In the genomic region with DNA sequence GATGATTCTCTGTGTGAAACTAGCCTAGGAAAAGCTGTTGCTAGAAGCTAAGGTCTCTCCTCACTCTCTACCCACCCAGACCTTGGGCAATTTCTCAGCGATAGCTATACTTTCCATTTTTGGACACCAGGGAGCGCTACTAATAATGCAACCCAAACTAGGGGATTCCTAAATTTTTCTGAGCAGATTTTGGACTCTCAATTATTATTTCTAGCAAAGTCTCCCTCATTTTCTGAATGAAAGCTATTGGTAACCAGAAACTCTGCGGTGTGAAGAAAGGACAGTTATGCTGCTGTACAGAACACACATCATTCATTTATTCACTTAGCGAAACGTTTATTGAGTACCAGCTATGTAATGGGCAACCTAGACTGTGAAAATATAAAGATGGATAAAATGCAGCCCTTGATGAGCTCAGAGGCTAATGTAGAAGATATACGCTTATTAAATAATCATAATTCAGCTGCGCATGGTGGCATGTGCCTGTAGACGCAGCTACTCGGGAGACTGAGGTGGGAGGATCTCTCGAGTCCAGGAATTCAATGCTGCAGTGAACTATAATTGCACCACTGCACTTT, we compare ENCODE assay signal across 8 cellular contexts. TPM values are rescaled to one million over a fixed set of nuclear protein-coding genes. Genes with fewer than 3 reads are reported as not detected.
DNase-seq lines count a peak whose midpoint lies in the region; ATAC-seq and TF ChIP-seq lines count a peak whose summit lies in the region.

No MANE protein-coding gene starts in this region.

- H3K4me3 ChIP-seq in KMS-11 (IDR thresholded peaks at IDR 0.05; ENCODE audit: insufficient read depth, low read depth, low read length) (no peak overlapping the region), mesendoderm (ENCODE audit: low read length) (no peak overlapping the region)

- no peak overlapping the region for H3K4ac ChIP-seq in mesendoderm (ENCODE audit: low read depth, low read length)

- H3K79me2 ChIP-seq in KMS-11 (ENCODE audit: insufficient read depth, low read depth) (no peaks in the 10 kb centered on the region), mesendoderm (ENCODE audit: control insufficient read depth, insufficient read depth, low read length) (no peaks in the 10 kb centered on the region)

- no peak overlapping the region for H4K5ac ChIP-seq in mesendoderm (ENCODE audit: low read length)

- H3K4me2 ChIP-seq in KMS-11 (no peak overlapping the region), mesendoderm (ENCODE audit: low read length) (no peak overlapping the region)

- no peak overlapping the region for H2BK120ac ChIP-seq in mesendoderm (ENCODE audit: low read depth, low read length)

- H2AK5ac ChIP-seq in mesendoderm (ENCODE audit: low read length) = no peak overlapping the region

- no CpG with 5 or more reads among the region's 10 CpGs for WGBS in mesendoderm (ENCODE audit: extremely low coverage, insufficient coverage, low lambda C conversion rate)

- no peaks in the 10 kb centered on the region for H3K79me1 ChIP-seq in mesendoderm (ENCODE audit: low read length)

- H3K36me3 ChIP-seq in KMS-11 (ENCODE audit: insufficient read depth) (no peaks in the 10 kb centered on the region), mesendoderm (ENCODE audit: control insufficient read depth, insufficient read depth, low read length) (no peaks in the 10 kb centered on the region)

- H3K23ac ChIP-seq in mesendoderm (ENCODE audit: low read length) = no peak overlapping the region

- peak; percentile 75 for TF ChIP-seq CTCF in KMS-11 (conservative IDR thresholded peaks at IDR 0.05; ENCODE audit: low read depth, low read length)

- no peak overlapping the region for H2AFZ ChIP-seq in KMS-11 (ENCODE audit: low read depth)

- H3K27ac ChIP-seq in KMS-11 = no peak overlapping the region
- no peak overlapping the region for H3K27ac ChIP-seq in mesendoderm (ENCODE audit: low read depth, low read length)

- H3K4me1 ChIP-seq in KMS-11 (ENCODE audit: low read depth, poor library complexity, severe bottlenecking) = peaks cover 28% of the 10 kb centered on the region
- peaks cover 6% of the 10 kb centered on the region for H3K4me1 ChIP-seq in mesendoderm (ENCODE audit: control insufficient read depth, low read depth, low read length)

- ATAC-seq in activated CD4-positive, CD25-positive, alpha-beta regulatory T cell treated with anti-CD3 and anti-CD28 coated beads, Interleukin-2, amount 50 U/mL, for 24 hours = peak; percentile 66 to 73
- ATAC-seq in HG02938 (IDR thresholded peaks at IDR 0.05; ENCODE audit: unreplicated experiment) = no peak
- ATAC-seq in GM21576 (IDR thresholded peaks at IDR 0.05; ENCODE audit: unreplicated experiment) = no peak

- H3K18ac ChIP-seq in mesendoderm (ENCODE audit: low read length) = no peak overlapping the region

- H2BK5ac ChIP-seq in mesendoderm (ENCODE audit: low read length) = no peak overlapping the region

- H3K9ac ChIP-seq in KMS-11 (no peak overlapping the region), mesendoderm (ENCODE audit: low read length) (no peak overlapping the region)

- H3K56ac ChIP-seq in mesendoderm (ENCODE audit: low read length) = no peak overlapping the region

- no peak for DNase-seq in activated CD4-positive, CD25-positive, alpha-beta regulatory T cell (lab: John Stamatoyannopoulos, UW)
- peak; percentile 76 for DNase-seq in SKM-1 (lab: John Stamatoyannopoulos, UW; ENCODE audit: unreplicated experiment)
- DNase-seq in dedifferentiated amniotic fluid mesenchymal stem cell (ENCODE audit: extremely low spot score) = peak; percentile 43
- DNase-seq in mesendoderm = peak; percentile 48

- H2BK15ac ChIP-seq in mesendoderm (replicated peaks; ENCODE audit: low read depth) = no peak overlapping the region

- H4K20me1 ChIP-seq in KMS-11 (ENCODE audit: insufficient read depth) = no peaks in the 10 kb centered on the region

- H4K8ac ChIP-seq in mesendoderm (ENCODE audit: low read depth, low read length) = no peak overlapping the region

- H3K27me3 ChIP-seq in KMS-11 (ENCODE audit: insufficient read depth, low read depth) (no peaks in the 10 kb centered on the region), mesendoderm (ENCODE audit: insufficient read depth, low read length, poor library complexity) (no peaks in the 10 kb centered on the region)

RNA-seq across cellular contexts. Expression of gene STIM1, which starts 6.1 kb away (rescaled TPM):
- polyA plus RNA-seq in mesendoderm (2013, experiment 1 of 2) = 9.2 TPM
- 8.3 TPM for polyA plus RNA-seq in mesendoderm (2013, experiment 2 of 2)

RNA-seq across cellular contexts. Expression of gene RHOG, which starts 8.6 kb away (rescaled TPM):
- 38.2 TPM for polyA plus RNA-seq in mesendoderm (2013, experiment 1 of 2)
- 34.7 TPM for polyA plus RNA-seq in mesendoderm (2013, experiment 2 of 2)

RNA-seq across cellular contexts. Expression of gene PGAP2, which starts 41.0 kb away (rescaled TPM):
- polyA plus RNA-seq in mesendoderm (2013, experiment 1 of 2) = 55.1 TPM
- polyA plus RNA-seq in mesendoderm (2013, experiment 2 of 2) = 56.2 TPM

RNA-seq across cellular contexts. Expression of gene NUP98, which starts 52.0 kb away (rescaled TPM):
- 72.3 TPM for polyA plus RNA-seq in mesendoderm (2013, experiment 1 of 2)
- polyA plus RNA-seq in mesendoderm (2013, experiment 2 of 2) = 72.2 TPM

Comparison
In these comparisons a context has a peak if more than half of its experiments do, and no peak if none do; other contexts are left out.
1. ATAC-seq: peak in activated CD4-positive, CD25-positive, alpha-beta regulatory T cell treated with anti-CD3 and anti-CD28 coated beads, Interleukin-2, amount 50 U/mL, for 24 hours (2 of 2); none in HG02938 (single experiment) and GM21576 (single experiment).
2. DNase-seq: peak in SKM-1 (single experiment), dedifferentiated amniotic fluid mesenchymal stem cell (single experiment) and mesendoderm (single experiment); none in activated CD4-positive, CD25-positive, alpha-beta regulatory T cell (0 of 4).